11 cellular contexts compared by ENCODE assay signal in the genomic region with DNA sequence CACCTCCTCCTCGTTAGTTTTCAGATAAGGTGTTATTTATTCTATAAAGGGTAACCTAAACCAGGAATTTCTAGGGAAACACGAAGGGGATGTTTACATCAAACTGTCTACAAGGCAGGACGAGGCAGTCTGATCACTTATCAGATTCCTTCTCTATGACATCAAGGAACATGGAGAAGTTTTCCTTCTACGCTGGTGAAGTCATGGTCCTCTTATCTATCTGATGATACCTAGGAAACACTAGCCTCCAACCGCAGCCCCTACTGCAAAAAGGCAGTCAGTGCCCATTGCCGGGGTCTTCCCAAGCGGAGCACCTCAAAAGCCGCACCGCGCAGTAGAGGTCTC.
A peak's percentile ranks its signal among the peaks of the same experiment; 100 is the strongest.
DNase-seq lines count a peak whose midpoint lies in the region; ATAC-seq and TF ChIP-seq lines count a peak whose summit lies in the region.
"Had no signal": no experiment of that assay in that cellular context is flagged by ENCODE, and none has a peak within 500 bp of the region (broad histone marks: within the 10 kb centered on the region; RNA-seq: fewer than 3 reads in every experiment).

No MANE protein-coding gene starts in this region.

- peak overlapping the region; percentile 95 for H3K4me3 Mint-ChIP-seq in nephron progenitor cell
- H3K4me3 Mint-ChIP-seq: CD4-positive, alpha-beta memory T cell had no signal

- DNase-seq in NCI-H2227 treated with DMSO at 0.1 percent for 48 hours (lab: John Stamatoyannopoulos, UW) = peak; percentile 50
- DNase-seq in epithelial cell of esophagus (ENCODE audit: low read depth) = no peak
- no peak for DNase-seq in nephron progenitor cell
- no peak for DNase-seq in NCI-H1694 (lab: John Stamatoyannopoulos, UW)
- no peak for DNase-seq in KG1 (lab: John Stamatoyannopoulos, UW)
- DNase-seq in stimulated activated naive CD4-positive, alpha-beta T cell (lab: John Stamatoyannopoulos, UW) = no peak
- DNase-seq: CD4-positive, alpha-beta memory T cell; cortex of kidney; T-helper 9 cell had no signal

- peaks cover 19% of the 10 kb centered on the region for H3K36me3 Mint-ChIP-seq in nephron progenitor cell (ENCODE audit: low read depth)
- H3K36me3 Mint-ChIP-seq: CD4-positive, alpha-beta memory T cell had no signal

- H3K27ac Mint-ChIP-seq in nephron progenitor cell = peak overlapping the region; percentile 98
- H3K27ac Mint-ChIP-seq: CD4-positive, alpha-beta memory T cell had no signal

- peak overlapping the region; percentile 63 for H3K27ac ChIP-seq in 22Rv1

- H3K27me3 Mint-ChIP-seq in nephron progenitor cell (ENCODE audit: low read depth, poor library complexity) = no peaks in the 10 kb centered on the region

- H3K4me1 Mint-ChIP-seq in nephron progenitor cell = peaks cover 50% of the 10 kb centered on the region
- H3K4me1 Mint-ChIP-seq: CD4-positive, alpha-beta memory T cell had no signal

- H3K4me3 ChIP-seq in epithelial cell of esophagus (ENCODE audit: low read length) = peak overlapping the region; percentile 54

- H3K9me3 Mint-ChIP-seq in nephron progenitor cell = no peaks in the 10 kb centered on the region

- ATAC-seq in GM21723 (IDR thresholded peaks at IDR 0.05; ENCODE audit: unreplicated experiment) = no peak

- TF ChIP-seq CTCF in 22Rv1 (IDR thresholded peaks at IDR 0.05) = no peak
- TF ChIP-seq CTCF in epithelial cell of esophagus (IDR thresholded peaks at IDR 0.05; ENCODE audit: insufficient read depth, low read depth, low read length, missing control alignments) = no peak
- no peak for TF ChIP-seq CTCF in nephron progenitor cell (IDR thresholded peaks at IDR 0.05)
